19 cellular contexts compared by ENCODE assay signal in the genomic region with DNA sequence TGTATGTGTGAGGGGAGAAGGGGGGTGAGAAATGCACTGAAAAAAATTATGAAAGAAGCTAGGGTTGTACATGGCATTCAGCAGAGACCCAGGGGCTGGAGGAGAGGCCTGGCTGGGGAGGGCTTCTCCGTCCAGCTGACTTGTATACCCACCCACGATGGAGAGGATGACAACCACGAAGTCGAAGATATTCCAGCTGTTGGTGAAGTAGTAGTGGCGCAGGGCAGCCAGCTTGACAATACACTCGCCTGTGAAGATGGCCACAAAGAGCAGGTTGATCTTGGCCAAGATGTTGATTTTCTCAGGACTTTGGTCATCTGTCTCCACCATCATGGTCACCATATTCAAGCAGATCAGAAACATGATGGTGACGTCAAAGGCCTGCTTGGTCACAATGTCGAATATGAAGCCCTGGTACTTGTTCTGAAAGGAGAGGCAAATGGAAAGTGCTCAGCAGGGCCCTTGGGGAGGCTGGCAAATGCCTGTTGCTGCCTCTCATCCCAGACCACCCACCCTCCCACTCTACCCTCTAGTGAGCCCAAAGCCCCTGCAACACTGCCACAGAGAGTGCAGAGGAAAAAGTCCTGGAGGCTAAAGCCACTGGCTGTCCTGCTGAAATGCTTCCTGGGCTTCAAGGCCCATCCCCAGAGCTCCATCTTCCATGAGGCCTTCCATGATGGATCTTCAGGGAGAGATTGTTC. TPM values are rescaled to one million over a fixed set of nuclear protein-coding genes. Genes with fewer than 3 reads are reported as not detected.
DNase-seq lines count a peak whose midpoint lies in the region; ATAC-seq and TF ChIP-seq lines count a peak whose summit lies in the region.
"Had no signal": no experiment of that assay in that cellular context is flagged by ENCODE, and none has a peak within 500 bp of the region (broad histone marks: within the 10 kb centered on the region; RNA-seq: fewer than 3 reads in every experiment).

No MANE protein-coding gene starts in this region.

- DNase-seq in cardiac septum (ENCODE audit: low spot score), result peak; percentile 49
- no peak for DNase-seq in heart right ventricle
- DNase-seq in ecto neural progenitor cell (ENCODE audit: low spot score), result peak; percentile 12
- DNase-seq in sciatic nerve (ENCODE audit: low spot score), result peak; percentile 31
- no peak for DNase-seq in RWPE1 (ENCODE audit: low spot score)
- DNase-seq in NCI-H2107 treated with DMSO at 0.1 percent for 48 hours (lab: John Stamatoyannopoulos, UW; ENCODE audit: unreplicated experiment), result no peak
- DNase-seq: Calu3; CD4-positive, alpha-beta memory T cell; GOT3; MV-4-11; NCI-H1694 treated with DMSO at 0.1 percent for 48 hours; NCI-H2227 treated with DMSO at 0.1 percent for 48 hours; NCI-H510A treated with DMSO at 0.1 percent for 48 hours; NCI-H774; OCI-M1; SHP77 had no signal

- H3K27me3 ChIP-seq in heart right ventricle, result no peaks in the 10 kb centered on the region

- CTCF ChIA-PET in RWPE1 (lab: Yijun Ruan, JAX), result no interaction called here

- H3K27ac ChIP-seq in heart right ventricle, result no peak overlapping the region
- no peak overlapping the region for H3K27ac ChIP-seq in RWPE1
- H3K27ac ChIP-seq: A549, KMS-11 had no signal

- H3K4me1 ChIP-seq in heart right ventricle, result peaks cover 0 to 5% (median 0%) of the 10 kb centered on the region in 9 donors
- H3K4me1 ChIP-seq: A549 had no signal

- POLR2A ChIA-PET in RWPE1 (lab: Yijun Ruan, JAX; ENCODE audit: low non-redundant PET), result no interaction called here

- H3K4me3 ChIP-seq in heart right ventricle, result no peak overlapping the region
- H3K4me3 ChIP-seq: A549 had no signal

- ATAC-seq in heart right ventricle, result no peak
- ATAC-seq in sciatic nerve, result no peak
- ATAC-seq in HG02884 (IDR thresholded peaks at IDR 0.05; ENCODE audit: unreplicated experiment), result no peak
- ATAC-seq: A549 had no signal

- H3K36me3 ChIP-seq in heart right ventricle, result peaks cover 0 to 74% (median 0%) of the 10 kb centered on the region in 9 donors

- H3K9me3 ChIP-seq in heart right ventricle, result peaks cover 0 to 8% (median 0%) of the 10 kb centered on the region in 11 donors
- H3K9me3 ChIP-seq: A549 had no signal

- TF ChIP-seq CTCF in heart right ventricle (IDR thresholded peaks at IDR 0.05), result no peak
- TF ChIP-seq CTCF in RWPE1 (conservative IDR thresholded peaks at IDR 0.05; ENCODE audit: low read depth), result no peak

- 87 to 91% methylated on average over 8 of the region's 8 CpGs for WGBS in heart right ventricle, 2 donors

- intact Hi-C loops in cardiac septum (cut with DNase I) (no loop called here), heart right ventricle (cut with DNase I) (no loop called here), sciatic nerve (cut with DNase I) (no loop called here)

RNA-seq across cellular contexts. Expression of a gene that starts 58.1 kb away (rescaled TPM):
- 38.6 TPM for total RNA-seq in cardiac septum
- total RNA-seq in heart right ventricle, result 10 to 100 TPM; 11.9 to 38.9 (median 25.4) TPM
- polyA plus RNA-seq in heart right ventricle, result 10 to 100 TPM; 10.7 to 39.9 TPM
- 16.7 TPM for total RNA-seq in sciatic nerve

Comparison
In these comparisons a context has a peak if more than half of its experiments do, and no peak if none do; other contexts are left out.
1. DNase-seq: peak in cardiac septum (single experiment), ecto neural progenitor cell (single experiment) and sciatic nerve (single experiment); none in heart right ventricle (0 of 2), RWPE1 (single experiment) and NCI-H2107 treated with DMSO at 0.1 percent for 48 hours (single experiment).